In genomic region chr14:75995372-75996041, GRCh38 we compare ENCODE assay signal across 2 cellular contexts.
TF ChIP-seq lines count a peak whose summit lies in the region.

No MANE protein-coding gene starts in this region.

TF ChIP-seq in liver, 16 proteins besides CTCF, POLR2A, EP300 and RAD21:
- no peak for TF ChIP-seq ATF3 (IDR thresholded peaks at IDR 0.05)
- no peak for TF ChIP-seq YY1 (IDR thresholded peaks at IDR 0.05)
- no peak for TF ChIP-seq GABPA (IDR thresholded peaks at IDR 0.05 in 1 of 2, conservative IDR thresholded peaks at IDR 0.05 in 1 of 2)
- TF ChIP-seq NR2F2 (IDR thresholded peaks at IDR 0.05), result peak; percentile 93
- TF ChIP-seq RXRA (IDR thresholded peaks at IDR 0.05), result peak; percentile 35 to 38
- no peak for TF ChIP-seq EGR1 (IDR thresholded peaks at IDR 0.05; ENCODE audit: low read depth in 2 of 2)
- no peak for TF ChIP-seq MAX (IDR thresholded peaks at IDR 0.05)
- peak in 1 of 2 donors; percentile 21 for TF ChIP-seq JUND (IDR thresholded peaks at IDR 0.05)
- no peak for TF ChIP-seq TAF1 (conservative IDR thresholded peaks at IDR 0.05)
- TF ChIP-seq FOXA2 (IDR thresholded peaks at IDR 0.05), result no peak
- TF ChIP-seq, protein P1, sequence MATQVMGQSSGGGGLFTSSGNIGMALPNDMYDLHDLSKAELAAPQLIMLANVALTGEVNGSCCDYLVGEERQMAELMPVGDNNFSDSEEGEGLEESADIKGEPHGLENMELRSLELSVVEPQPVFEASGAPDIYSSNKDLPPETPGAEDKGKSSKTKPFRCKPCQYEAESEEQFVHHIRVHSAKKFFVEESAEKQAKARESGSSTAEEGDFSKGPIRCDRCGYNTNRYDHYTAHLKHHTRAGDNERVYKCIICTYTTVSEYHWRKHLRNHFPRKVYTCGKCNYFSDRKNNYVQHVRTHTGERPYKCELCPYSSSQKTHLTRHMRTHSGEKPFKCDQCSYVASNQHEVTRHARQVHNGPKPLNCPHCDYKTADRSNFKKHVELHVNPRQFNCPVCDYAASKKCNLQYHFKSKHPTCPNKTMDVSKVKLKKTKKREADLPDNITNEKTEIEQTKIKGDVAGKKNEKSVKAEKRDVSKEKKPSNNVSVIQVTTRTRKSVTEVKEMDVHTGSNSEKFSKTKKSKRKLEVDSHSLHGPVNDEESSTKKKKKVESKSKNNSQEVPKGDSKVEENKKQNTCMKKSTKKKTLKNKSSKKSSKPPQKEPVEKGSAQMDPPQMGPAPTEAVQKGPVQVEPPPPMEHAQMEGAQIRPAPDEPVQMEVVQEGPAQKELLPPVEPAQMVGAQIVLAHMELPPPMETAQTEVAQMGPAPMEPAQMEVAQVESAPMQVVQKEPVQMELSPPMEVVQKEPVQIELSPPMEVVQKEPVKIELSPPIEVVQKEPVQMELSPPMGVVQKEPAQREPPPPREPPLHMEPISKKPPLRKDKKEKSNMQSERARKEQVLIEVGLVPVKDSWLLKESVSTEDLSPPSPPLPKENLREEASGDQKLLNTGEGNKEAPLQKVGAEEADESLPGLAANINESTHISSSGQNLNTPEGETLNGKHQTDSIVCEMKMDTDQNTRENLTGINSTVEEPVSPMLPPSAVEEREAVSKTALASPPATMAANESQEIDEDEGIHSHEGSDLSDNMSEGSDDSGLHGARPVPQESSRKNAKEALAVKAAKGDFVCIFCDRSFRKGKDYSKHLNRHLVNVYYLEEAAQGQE (IDR thresholded peaks at IDR 0.05), result peak; percentile 47
- no peak for TF ChIP-seq HNF4G (IDR thresholded peaks at IDR 0.05)
- no peak for TF ChIP-seq FOXA1 (IDR thresholded peaks at IDR 0.05)
- TF ChIP-seq SP1 (IDR thresholded peaks at IDR 0.05), result peak; percentile 67
- TF ChIP-seq, protein P2, sequence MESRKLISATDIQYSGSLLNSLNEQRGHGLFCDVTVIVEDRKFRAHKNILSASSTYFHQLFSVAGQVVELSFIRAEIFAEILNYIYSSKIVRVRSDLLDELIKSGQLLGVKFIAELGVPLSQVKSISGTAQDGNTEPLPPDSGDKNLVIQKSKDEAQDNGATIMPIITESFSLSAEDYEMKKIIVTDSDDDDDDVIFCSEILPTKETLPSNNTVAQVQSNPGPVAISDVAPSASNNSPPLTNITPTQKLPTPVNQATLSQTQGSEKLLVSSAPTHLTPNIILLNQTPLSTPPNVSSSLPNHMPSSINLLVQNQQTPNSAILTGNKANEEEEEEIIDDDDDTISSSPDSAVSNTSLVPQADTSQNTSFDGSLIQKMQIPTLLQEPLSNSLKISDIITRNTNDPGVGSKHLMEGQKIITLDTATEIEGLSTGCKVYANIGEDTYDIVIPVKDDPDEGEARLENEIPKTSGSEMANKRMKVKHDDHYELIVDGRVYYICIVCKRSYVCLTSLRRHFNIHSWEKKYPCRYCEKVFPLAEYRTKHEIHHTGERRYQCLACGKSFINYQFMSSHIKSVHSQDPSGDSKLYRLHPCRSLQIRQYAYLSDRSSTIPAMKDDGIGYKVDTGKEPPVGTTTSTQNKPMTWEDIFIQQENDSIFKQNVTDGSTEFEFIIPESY (IDR thresholded peaks at IDR 0.05), result no peak
- no peak for TF ChIP-seq HNF4A (conservative IDR thresholded peaks at IDR 0.05)

TF ChIP-seq in HepG2, 621 proteins besides CTCF, POLR2A, EP300 and RAD21:
- TF ChIP-seq YY1 (IDR thresholded peaks at IDR 0.05; ENCODE audit: insufficient read depth, insufficient replicate concordance, low read depth, low read length), result no peak
- TF ChIP-seq RELA (CRISPR knock-in tag; IDR thresholded peaks at IDR 0.05), result no peak
- TF ChIP-seq CC2D1A (CRISPR knock-in tag; IDR thresholded peaks at IDR 0.05), result no peak
- TF ChIP-seq KDM4B (CRISPR knock-in tag; IDR thresholded peaks at IDR 0.05), result no peak
- TF ChIP-seq ZNF580 (CRISPR knock-in tag; IDR thresholded peaks at IDR 0.05; ENCODE audit: borderline replicate concordance, low read depth), result no peak
- no peak for TF ChIP-seq KDM2A (CRISPR knock-in tag; IDR thresholded peaks at IDR 0.05; ENCODE audit: borderline replicate concordance, low read depth)
- TF ChIP-seq THAP11 (CRISPR knock-in tag; IDR thresholded peaks at IDR 0.05), result no peak
- no peak for TF ChIP-seq PTBP1 (IDR thresholded peaks at IDR 0.05; ENCODE audit: low read depth, low read length, poor library complexity, severe bottlenecking)
